ENCODE assay signal across 7 cellular contexts in the genomic region with DNA sequence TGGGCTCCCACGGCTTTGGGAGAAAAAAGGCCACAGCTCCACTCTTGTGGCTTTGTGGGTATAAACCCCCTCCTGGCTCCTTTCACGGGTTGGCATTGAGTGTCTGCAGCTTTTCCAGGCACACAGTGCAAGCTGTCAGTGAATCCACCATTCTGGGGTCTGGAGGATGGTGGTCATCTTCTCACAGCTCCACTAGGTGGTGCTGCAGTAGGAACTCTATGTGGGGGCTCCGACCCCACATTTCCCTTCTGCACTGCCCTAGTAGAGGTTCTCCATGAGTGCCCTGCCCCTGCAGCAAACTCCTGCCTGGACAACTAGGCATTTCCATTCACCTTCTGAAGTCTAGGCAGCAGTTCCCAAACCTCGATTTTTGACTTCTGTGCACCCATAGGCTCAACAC.
A peak's percentile ranks its signal among the peaks of the same experiment; 100 is the strongest.
DNase-seq lines count a peak whose midpoint lies in the region; ATAC-seq and TF ChIP-seq lines count a peak whose summit lies in the region.
"Not testable (repeated sequence)": the region's sequence is repeated elsewhere in the genome, so short reads cannot be mapped to it uniquely, and the experiment has no call there.

No MANE protein-coding gene starts in this region.

- H3K9me3 ChIP-seq in DOHH2 (ENCODE audit: control insufficient read depth, insufficient read depth, low read length); Loucy (ENCODE audit: insufficient read depth, low read depth, low read length); OCI-LY3 (ENCODE audit: insufficient read depth, low read length); neural progenitor cell (ENCODE audit: low read depth): not testable (repeated sequence)
- H3K9me3 ChIP-seq in endodermal cell (ENCODE audit: control insufficient read depth, low read length), result peaks cover 47% of the 10 kb centered on the region

- H3K4me2 ChIP-seq in DOHH2 (ENCODE audit: low read length); GM23338; Loucy (ENCODE audit: low read depth, low read length, poor library complexity, severe bottlenecking); OCI-LY3 (ENCODE audit: low read length); neural progenitor cell: not testable (repeated sequence)

- H3F3A ChIP-seq in DOHH2 (ENCODE audit: control insufficient read depth, insufficient read depth); GM23338 (replicated peaks; ENCODE audit: low read depth); Loucy (ENCODE audit: low read depth); neural progenitor cell (ENCODE audit: low read depth): not testable (repeated sequence)

- H3K36me3 Mint-ChIP-seq in GM23338 (ENCODE audit: low read depth) (peaks cover 39% of the 10 kb centered on the region), endodermal cell (ENCODE audit: low read depth) (peaks cover 52% of the 10 kb centered on the region)
- H3K36me3 Mint-ChIP-seq in neural progenitor cell, result not testable (repeated sequence)

- WGBS in endodermal cell (ENCODE audit: insufficient coverage in 1 of 2, insufficient read length in 1 of 2), 2 experiments, result 74 to 89% methylated on average over 3 to 4 of the region's 4 CpGs

- not testable (repeated sequence) for ATAC-seq in GM23338

- not testable (repeated sequence) for H3K9me2 ChIP-seq in DOHH2 (replicated peaks; ENCODE audit: control insufficient read depth, low read length); GM23338 (ENCODE audit: insufficient read depth); Loucy (replicated peaks; ENCODE audit: low read depth, low read length)

- H3K4me3 ChIP-seq in DOHH2 (ENCODE audit: low read length); GM23338; Loucy (ENCODE audit: low read length, poor library complexity, severe bottlenecking); OCI-LY3 (ENCODE audit: low read length); brain microvascular endothelial cell (ENCODE audit: low read depth, low read length); neural progenitor cell: not testable (repeated sequence)
- H3K4me3 ChIP-seq in endodermal cell (ENCODE audit: low read length), result peak overlapping the region; percentile 29

- not testable (repeated sequence) for H3K9ac ChIP-seq in Loucy (ENCODE audit: low read depth, low read length, poor library complexity, severe bottlenecking); OCI-LY3 (ENCODE audit: low read length); endodermal cell (ENCODE audit: extremely low read depth, low read length, poor library complexity, severe bottlenecking); neural progenitor cell

- not testable (repeated sequence) for H3K4me3 Mint-ChIP-seq in GM23338, endodermal cell, neural progenitor cell

- H3K27ac ChIP-seq in DOHH2 (ENCODE audit: low read depth, low read length); GM23338 (ENCODE audit: low read depth); OCI-LY3 (ENCODE audit: low read length); brain microvascular endothelial cell; endodermal cell (ENCODE audit: low read depth, low read length); neural progenitor cell: not testable (repeated sequence)

- not testable (repeated sequence) for H2AFZ ChIP-seq in GM23338; Loucy (ENCODE audit: low read length); OCI-LY3 (ENCODE audit: low read depth, low read length); neural progenitor cell (replicated peaks)

- DNase-seq in GM23338 (ENCODE audit: low spot score); brain microvascular endothelial cell; endodermal cell; neural progenitor cell (ENCODE audit: low spot score): not testable (repeated sequence)

- TF ChIP-seq CTCF in DOHH2 (IDR thresholded peaks at IDR 0.05; ENCODE audit: low read depth, low read length, poor library complexity, severe bottlenecking) (peak; percentile 27), GM23338 (conservative IDR thresholded peaks at IDR 0.05; ENCODE audit: low read depth in 2 of 2) (peak; percentile 40 to 47), Loucy (conservative IDR thresholded peaks at IDR 0.05; ENCODE audit: low read length) (peak; percentile 17; the same call in 1 of the 2 replicates), OCI-LY3 (IDR thresholded peaks at IDR 0.05; ENCODE audit: low read depth, low read length) (peak; percentile 14; the same call in 1 of the 2 replicates), brain microvascular endothelial cell (IDR thresholded peaks at IDR 0.05; ENCODE audit: low read depth, low read length, missing control alignments) (peak; percentile 1), endodermal cell (conservative IDR thresholded peaks at IDR 0.05) (peak; percentile 58), neural progenitor cell (IDR thresholded peaks at IDR 0.05) (peak; percentile 37)

- not testable (repeated sequence) for H3K4me1 Mint-ChIP-seq in GM23338, endodermal cell, neural progenitor cell

- H3K27me3 Mint-ChIP-seq in GM23338 (ENCODE audit: insufficient read depth, low read depth, poor library complexity); endodermal cell (ENCODE audit: insufficient read depth); neural progenitor cell (ENCODE audit: insufficient read depth, low read depth): not testable (repeated sequence)

- in situ Hi-C loops in brain microvascular endothelial cell (cut with HindIII; ENCODE audit: low pct_ligation_motif_present, low sequenced_read_pairs), result not testable (repeated sequence)

- H3K4me1 ChIP-seq in DOHH2 (ENCODE audit: control insufficient read depth, low read length); GM23338 (ENCODE audit: insufficient read depth); Loucy (ENCODE audit: insufficient read depth, low read length, poor library complexity, severe bottlenecking); OCI-LY3 (ENCODE audit: low read length); endodermal cell (ENCODE audit: control insufficient read depth, insufficient read depth, low read length); neural progenitor cell: not testable (repeated sequence)

- not testable (repeated sequence) for H3K79me2 ChIP-seq in DOHH2 (ENCODE audit: control insufficient read depth, low read length); GM23338 (replicated peaks; ENCODE audit: insufficient read depth); Loucy (ENCODE audit: insufficient read depth, low read length); OCI-LY3 (ENCODE audit: low read length); neural progenitor cell (ENCODE audit: low read depth)

- H3K9me3 Mint-ChIP-seq in GM23338 (peaks cover 40% of the 10 kb centered on the region), endodermal cell (peaks cover 65% of the 10 kb centered on the region), neural progenitor cell (peaks cover 28% of the 10 kb centered on the region)

- H3K27ac Mint-ChIP-seq in GM23338, endodermal cell, neural progenitor cell: not testable (repeated sequence)

- H3K36me3 ChIP-seq in DOHH2 (ENCODE audit: control insufficient read depth, low read length); GM23338 (ENCODE audit: insufficient read depth); Loucy (ENCODE audit: insufficient read depth, low read length); OCI-LY3 (replicated peaks; ENCODE audit: low read depth, low read length); brain microvascular endothelial cell (replicated peaks); endodermal cell (ENCODE audit: control insufficient read depth, insufficient read depth, low read length); neural progenitor cell: not testable (repeated sequence)

- H4K20me1 ChIP-seq in DOHH2 (ENCODE audit: control insufficient read depth, insufficient read depth, low read depth, low read length); GM23338 (replicated peaks; ENCODE audit: insufficient read depth); Loucy (ENCODE audit: insufficient read depth, low read length, poor library complexity, severe bottlenecking); OCI-LY3 (ENCODE audit: insufficient read depth, low read length); neural progenitor cell (ENCODE audit: low read depth): not testable (repeated sequence)

- H3K27me3 ChIP-seq in DOHH2 (ENCODE audit: control insufficient read depth, low read length); GM23338 (ENCODE audit: insufficient read depth); Loucy (ENCODE audit: insufficient read depth, low read length, poor library complexity, severe bottlenecking); OCI-LY3 (ENCODE audit: low read depth, low read length); brain microvascular endothelial cell (replicated peaks); endodermal cell (ENCODE audit: control insufficient read depth, insufficient read depth, low read length, poor library complexity, severe bottlenecking); neural progenitor cell: not testable (repeated sequence)

Comparison
In these comparisons a context has a peak if more than half of its experiments do, and no peak if none do; other contexts are left out.
1. CTCF ChIP-seq: peak in every context shown above with its lines; median percentile 58 in endodermal cell; 44 in GM23338; 37 in neural progenitor cell; 27 in DOHH2; 17 in Loucy; 14 in OCI-LY3; 1 in brain microvascular endothelial cell.